In genomic region chr4:141120036-141120593, GRCh38 we compare ENCODE assay signal across 24 cellular contexts. TPM values are rescaled to one million over a fixed set of nuclear protein-coding genes. Genes with fewer than 3 reads are reported as not detected.
"Had no signal": no experiment of that assay in that cellular context is flagged by ENCODE, and none has a peak within 500 bp of the region (broad histone marks: within the 10 kb centered on the region; RNA-seq: fewer than 3 reads in every experiment).

No MANE protein-coding gene starts in this region.

- H3K27ac ChIP-seq: HL-60, KMS-11, SJCRH30 had no signal

- H3K4me2 ChIP-seq: KMS-11 had no signal

- H3K27me3 ChIP-seq: SJCRH30 had no signal

- H3K4me3 ChIP-seq: K562, SJCRH30 had no signal

- H3K9ac ChIP-seq: KMS-11 had no signal

- ATAC-seq: K562 had no signal

- DNase-seq: Kasumi-1, NCI-H1048, NCI-H1105, NCI-H1417, NCI-H1436 treated with DMSO at 0.1 percent for 48 hours, NCI-H1694, NCI-H187 treated with DMSO at 0.1 percent for 48 hours, NCI-H2029 treated with DMSO at 0.1 percent for 48 hours, NCI-H2107, NCI-H2171, NCI-H226, NCI-H446, NCI-H510A, NCI-H524 treated with DMSO at 0.1 percent for 48 hours, NCI-H69, NCI-H774, RPMI8226, SHP77 treated with DMSO at 0.1 percent for 48 hours, SJCRH30, SW 1271 had no signal

RNA-seq across cellular contexts. Expression of gene RNF150, which starts 13.2 kb away (rescaled TPM):
- polyA plus RNA-seq: IgD-negative memory B cell, K562 had no signal
